24 cellular contexts compared by ENCODE assay signal in the genomic region with DNA sequence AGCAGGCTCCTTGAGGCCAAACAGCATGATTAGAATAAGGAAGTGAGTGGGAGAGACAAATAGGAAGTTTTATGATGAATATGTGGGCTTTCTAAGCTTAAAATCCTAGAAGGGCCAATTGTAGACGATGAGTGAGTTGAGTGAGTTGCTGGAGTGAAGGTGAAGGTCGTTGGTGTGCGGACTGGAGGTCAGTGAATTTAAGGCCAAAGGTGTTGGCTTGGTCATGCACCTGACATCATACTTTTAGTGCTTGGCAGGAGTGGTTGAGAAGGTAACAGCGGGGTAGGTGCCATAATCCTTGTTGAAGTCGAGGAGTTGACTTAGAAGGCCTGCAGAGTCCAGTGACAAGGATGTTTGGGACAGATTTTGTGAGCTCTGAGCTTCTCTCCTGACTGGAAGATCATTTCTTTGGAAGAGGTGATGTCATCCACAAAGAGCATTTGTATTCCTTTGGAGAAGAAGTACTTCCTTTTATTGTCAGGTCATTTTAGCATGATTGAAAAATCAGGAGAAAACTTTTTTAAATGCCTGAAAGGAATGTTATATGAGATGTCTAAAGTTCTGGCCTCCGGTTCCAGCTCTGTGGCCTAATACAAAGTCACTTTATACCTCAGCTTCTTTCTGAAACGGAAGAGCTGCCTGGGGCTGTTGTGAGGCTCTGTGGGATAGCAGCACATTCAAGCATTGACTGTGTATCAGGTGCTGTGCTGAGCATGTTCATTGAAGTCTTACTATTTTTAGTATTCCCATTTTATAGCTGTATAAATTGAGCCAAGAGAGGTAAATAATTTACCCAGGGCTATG. TPM values are rescaled to one million over a fixed set of nuclear protein-coding genes. Genes with fewer than 3 reads are reported as not detected.
DNase-seq lines count a peak whose midpoint lies in the region; ATAC-seq and TF ChIP-seq lines count a peak whose summit lies in the region.
"Had no signal": no experiment of that assay in that cellular context is flagged by ENCODE, and none has a peak within 500 bp of the region (broad histone marks: within the 10 kb centered on the region; RNA-seq: fewer than 3 reads in every experiment).

No MANE protein-coding gene starts in this region.

- H3K9me3 Mint-ChIP-seq in activated T-helper 2 cell treated with anti-CD3 and anti-CD28 coated beads, Interferon-gamma antibody, Interleukin-2, Interleukin-4, amounts not matched to agents 10 μg/mL and 5 μg/mL and 100 μg/mL, durations not matched to agents 14 hours and 24 hours and 36 hours: no peaks in the 10 kb centered on the region
- H3K9me3 Mint-ChIP-seq: CD4-positive, CD25-positive, alpha-beta regulatory T cell had no signal

- peak overlapping the region; percentile 22 for H3K18ac ChIP-seq in neuronal stem cell (ENCODE audit: low read length)

- no peaks in the 10 kb centered on the region for H3K27me3 Mint-ChIP-seq in activated T-helper 2 cell treated with anti-CD3 and anti-CD28 coated beads, Interferon-gamma antibody, Interleukin-2, Interleukin-4, amounts not matched to agents 10 μg/mL and 5 μg/mL and 100 μg/mL, durations not matched to agents 14 hours and 24 hours and 36 hours (ENCODE audit: low read depth)
- H3K27me3 Mint-ChIP-seq: CD4-positive, CD25-positive, alpha-beta regulatory T cell had no signal

- no peak overlapping the region for H3K9ac ChIP-seq in neuronal stem cell (ENCODE audit: low read depth, low read length, poor library complexity)
- H3K9ac ChIP-seq: GM23248 had no signal

- H2AFZ ChIP-seq in neuronal stem cell (ENCODE audit: low read length): no peak overlapping the region
- H2AFZ ChIP-seq: GM23248 had no signal

- H3K27ac ChIP-seq in 22Rv1 (peak overlapping the region; percentile 63), Panc1 (ENCODE audit: low read length) (0 out of 2 replicates have a peak overlapping the region, but pooled peaks have one; percentile 5), neuronal stem cell (replicated peaks; ENCODE audit: low read length) (no peak overlapping the region)
- H3K27ac ChIP-seq: GM23248, SJCRH30 had no signal

- in situ Hi-C loops in Panc1 (cut with HindIII; ENCODE audit: low pct_unique_long_range_greater_than_20kb, low sequenced_read_pairs): no loop called here

- H3K36me3 ChIP-seq in Panc1 (ENCODE audit: control insufficient read depth, insufficient read depth, low read length) (no peaks in the 10 kb centered on the region), neuronal stem cell (replicated peaks in 1 of 2; ENCODE audit: control insufficient read depth in 2 of 2, insufficient read depth in 2 of 2, low read length in 2 of 2) (no peaks in the 10 kb centered on the region)
- H3K36me3 ChIP-seq: HAP-1, SJCRH30 had no signal

- H3K4me1 Mint-ChIP-seq in activated T-helper 2 cell treated with anti-CD3 and anti-CD28 coated beads, Interferon-gamma antibody, Interleukin-2, Interleukin-4, amounts not matched to agents 10 μg/mL and 5 μg/mL and 100 μg/mL, durations not matched to agents 14 hours and 24 hours and 36 hours (ENCODE audit: low read depth): no peaks in the 10 kb centered on the region
- H3K4me1 Mint-ChIP-seq: CD4-positive, CD25-positive, alpha-beta regulatory T cell had no signal

- no TSS peak for BruUV-seq in Panc1 (replicated peaks; lab: Mats Ljungman, UMichigan)

- H2BK120ac ChIP-seq in neuronal stem cell (ENCODE audit: low read depth, low read length): no peak overlapping the region

- POLR2A ChIA-PET in Panc1 (lab: Charles Lee): no interaction called here

- no peak overlapping the region for H3K23ac ChIP-seq in neuronal stem cell (ENCODE audit: low read depth, low read length, poor library complexity)

- H3K79me1 ChIP-seq in neuronal stem cell (ENCODE audit: low read depth, low read length): no peaks in the 10 kb centered on the region

- H3K27ac Mint-ChIP-seq in activated T-helper 2 cell treated with anti-CD3 and anti-CD28 coated beads, Interferon-gamma antibody, Interleukin-2, Interleukin-4, amounts not matched to agents 10 μg/mL and 5 μg/mL and 100 μg/mL, durations not matched to agents 14 hours and 24 hours and 36 hours: no peak overlapping the region
- H3K27ac Mint-ChIP-seq: CD4-positive, CD25-positive, alpha-beta regulatory T cell had no signal

- WGBS in neuronal stem cell (ENCODE audit: extremely low coverage in 2 of 2, insufficient read length in 2 of 2, insufficient replicate concordance in 1 of 2), 2 donors: no CpG with 5 or more reads among the region's 7 CpGs

- intact Hi-C loops in Panc1 (cut with micrococcal nuclease; ENCODE audit: unreplicated experiment): no loop called here
- intact Hi-C loops in activated T-helper 2 cell treated with anti-CD3 and anti-CD28 coated beads, Interferon-gamma antibody, Interleukin-2, Interleukin-4, amounts not matched to agents 10 μg/mL and 5 μg/mL and 100 μg/mL, durations not matched to agents 14 hours and 24 hours and 36 hours (cut with micrococcal nuclease): no loop called here

- H3K4ac ChIP-seq in neuronal stem cell (ENCODE audit: low read length): no peak overlapping the region

- H3K9me3 ChIP-seq in Panc1 (ENCODE audit: control insufficient read depth, insufficient read depth, low read depth, low read length) (no peaks in the 10 kb centered on the region), neuronal stem cell (replicated peaks in 1 of 2; ENCODE audit: control insufficient read depth in 2 of 2, insufficient read depth in 1 of 2, low read depth in 1 of 2, low read length in 2 of 2) (no peaks in the 10 kb centered on the region)
- H3K9me3 ChIP-seq: HAP-1, SJCRH30 had no signal

- no peak overlapping the region for H4K8ac ChIP-seq in neuronal stem cell (ENCODE audit: low read depth, low read length)

- ATAC-seq in Panc1: no peak
- ATAC-seq: PC-3, Right ventricle myocardium inferior had no signal

- DNase-seq in Panc1 (ENCODE audit: low read depth, low spot score): no peak
- peak; percentile 32 for DNase-seq in kidney tubule cell (ENCODE audit: low spot score)
- DNase-seq in neuronal stem cell (ENCODE audit: low spot score): no peak
- no peak for DNase-seq in NCI-H524 treated with DMSO at 0.1 percent for 48 hours (lab: John Stamatoyannopoulos, UW)
- no peak for DNase-seq in stimulated activated CD4-positive, alpha-beta T cell treated with anti-CD3 and anti-CD28 coated beads, Interleukin-1b, Interleukin-23, amount 100 ng/mL, for 48 hours
- DNase-seq in T-helper 1 cell: no peak
- no peak for DNase-seq in activated T-helper 2 cell treated with anti-CD3 and anti-CD28 coated beads, Interferon-gamma antibody, Interleukin-2, Interleukin-4, amounts not matched to agents 10 μg/mL and 5 μg/mL and 100 μg/mL, durations not matched to agents 14 hours and 24 hours and 36 hours (ENCODE audit: low spot score)
- DNase-seq: 8988T; CD4-positive, CD25-positive, alpha-beta regulatory T cell; GM23248; Karpas-422; NCI-H1092; NCI-H1417 treated with DMSO at 0.1 percent for 48 hours; NCI-H1694 treated with DMSO at 0.1 percent for 48 hours; NCI-H2081; NCI-H2171; NCI-H345; NCI-H524; NCI-H774; PC-3; SJCRH30 had no signal

- CTCF ChIA-PET in Panc1 (lab: Charles Lee): no interaction called here

- H2BK12ac ChIP-seq in neuronal stem cell (ENCODE audit: low read length): no peak overlapping the region

- no peaks in the 10 kb centered on the region for H3K36me3 Mint-ChIP-seq in activated T-helper 2 cell treated with anti-CD3 and anti-CD28 coated beads, Interferon-gamma antibody, Interleukin-2, Interleukin-4, amounts not matched to agents 10 μg/mL and 5 μg/mL and 100 μg/mL, durations not matched to agents 14 hours and 24 hours and 36 hours (ENCODE audit: low read depth)
- H3K36me3 Mint-ChIP-seq: CD4-positive, CD25-positive, alpha-beta regulatory T cell had no signal

- no peak overlapping the region for H3K14ac ChIP-seq in neuronal stem cell (ENCODE audit: low read length)

- no peak overlapping the region for H2BK15ac ChIP-seq in neuronal stem cell (ENCODE audit: low read length)

- peaks cover 9% of the 10 kb centered on the region for H3K4me1 ChIP-seq in Panc1 (ENCODE audit: control insufficient read depth, insufficient read depth, low read length)
- H3K4me1 ChIP-seq in neuronal stem cell (ENCODE audit: control insufficient read depth in 2 of 2, insufficient read depth in 1 of 2, low read depth in 1 of 2, low read length in 2 of 2): peaks cover 0 to 5% of the 10 kb centered on the region in 2 donors

- H2AK5ac ChIP-seq in neuronal stem cell (ENCODE audit: low read depth, low read length): no peak overlapping the region

- H3K4me3 ChIP-seq in Panc1 (ENCODE audit: low read depth in 2 of 2, low read length in 2 of 2): no peak overlapping the region
- H3K4me3 ChIP-seq in neuronal stem cell (ENCODE audit: low read length in 2 of 2): no peak overlapping the region
- H3K4me3 ChIP-seq: GM23248, HAP-1, SJCRH30 had no signal

- no peak overlapping the region for H3K4me3 Mint-ChIP-seq in activated T-helper 2 cell treated with anti-CD3 and anti-CD28 coated beads, Interferon-gamma antibody, Interleukin-2, Interleukin-4, amounts not matched to agents 10 μg/mL and 5 μg/mL and 100 μg/mL, durations not matched to agents 14 hours and 24 hours and 36 hours (ENCODE audit: low read depth)
- H3K4me3 Mint-ChIP-seq: CD4-positive, CD25-positive, alpha-beta regulatory T cell had no signal

- no peak overlapping the region for H3K4me2 ChIP-seq in neuronal stem cell (ENCODE audit: insufficient read depth, low read length, poor library complexity, severe bottlenecking)

- H3K27me3 ChIP-seq in Panc1 (ENCODE audit: control insufficient read depth, insufficient read depth, low read length): no peaks in the 10 kb centered on the region
- H3K27me3 ChIP-seq in neuronal stem cell (ENCODE audit: control insufficient read depth in 3 of 3, insufficient read depth in 3 of 3, low read depth in 1 of 3, low read length in 3 of 3): no peaks in the 10 kb centered on the region
- H3K27me3 ChIP-seq: SJCRH30 had no signal

- no peak overlapping the region for H2BK5ac ChIP-seq in neuronal stem cell (ENCODE audit: low read length)

- TF ChIP-seq CTCF in 22Rv1 (IDR thresholded peaks at IDR 0.05): no peak
- no peak for TF ChIP-seq CTCF in Panc1 (IDR thresholded peaks at IDR 0.05)

- H4K91ac ChIP-seq in neuronal stem cell (ENCODE audit: low read depth, low read length, poor library complexity): no peak overlapping the region

RNA-seq across cellular contexts. Expression of gene TBX2, which starts 53.6 kb away (rescaled TPM):
- 35.6 TPM for total RNA-seq in Panc1 (2021; ENCODE audit: unreplicated experiment)
- polyA plus RNA-seq in Panc1 (2012; ENCODE audit: insufficient read length): 30.7 TPM
- polyA plus RNA-seq in neuronal stem cell (2013, experiment 1 of 2): not detected
- polyA plus RNA-seq in neuronal stem cell (2013, experiment 2 of 2): not detected
- total RNA-seq in activated T-helper 2 cell treated with anti-CD3 and anti-CD28 coated beads, Interferon-gamma antibody, Interleukin-2, Interleukin-4, amounts not matched to agents 10 μg/mL and 5 μg/mL and 100 μg/mL, durations not matched to agents 14 hours and 24 hours and 36 hours: 0.14 and 0.21 TPM in 2 replicates
- total RNA-seq: CD4-positive, CD25-positive, alpha-beta regulatory T cell had no signal
- polyA plus RNA-seq: CD4-positive, CD25-positive, alpha-beta regulatory T cell had no signal

Comparison
In these comparisons a context has a peak if more than half of its experiments do, and no peak if none do; other contexts are left out.
1. RNA of gene TBX2, which starts 53.6 kb away (total RNA-seq): 35.6 TPM in Panc1 (single experiment); 0.14 to 0.21 TPM in activated T-helper 2 cell treated with anti-CD3 and anti-CD28 coated beads, Interferon-gamma antibody, Interleukin-2, Interleukin-4, amounts not matched to agents 10 μg/mL and 5 μg/mL and 100 μg/mL, durations not matched to agents 14 hours and 24 hours and 36 hours; every median in the first group is over 10 times any median in the second.